ENCODE assay signal across 12 cellular contexts in genomic region chr5:143094087-143094511, GRCh38.
DNase-seq lines count a peak whose midpoint lies in the region; ATAC-seq lines count a peak whose summit lies in the region.
"Had no signal": no experiment of that assay in that cellular context is flagged by ENCODE, and none has a peak within 500 bp of the region (broad histone marks: within the 10 kb centered on the region; RNA-seq: fewer than 3 reads in every experiment).

No MANE protein-coding gene starts in this region.

- no peaks in the 10 kb centered on the region for H4K20me1 ChIP-seq in Karpas-422 (ENCODE audit: insufficient read depth, low read depth, low read length)

- peak overlapping the region; percentile 88 for H2BK5ac ChIP-seq in mesendoderm (ENCODE audit: low read length)

- H2AK5ac ChIP-seq in mesendoderm (ENCODE audit: low read length) = no peak overlapping the region

- peaks cover 2% of the 10 kb centered on the region for H3K4me1 ChIP-seq in right cardiac atrium (ENCODE audit: control insufficient read depth, insufficient read depth, low read length)
- H3K4me1 ChIP-seq in mesendoderm (ENCODE audit: control insufficient read depth, low read depth, low read length) = peaks cover 6% of the 10 kb centered on the region
- peaks cover 28% of the 10 kb centered on the region for H3K4me1 ChIP-seq in Karpas-422 (ENCODE audit: low read length)
- H3K4me1 ChIP-seq: adrenal gland had no signal

- no peaks in the 10 kb centered on the region for H3K27me3 ChIP-seq in right cardiac atrium (ENCODE audit: control insufficient read depth, insufficient read depth)
- H3K27me3 ChIP-seq in mesendoderm (ENCODE audit: insufficient read depth, low read length, poor library complexity) = no peaks in the 10 kb centered on the region
- no peaks in the 10 kb centered on the region for H3K27me3 ChIP-seq in Karpas-422 (ENCODE audit: low read length)
- H3K27me3 ChIP-seq: adrenal gland had no signal

- H4K8ac ChIP-seq in mesendoderm (ENCODE audit: low read depth, low read length) = no peak overlapping the region

- H3K4me2 ChIP-seq in mesendoderm (ENCODE audit: low read length) = peak overlapping the region; percentile 30
- no peak overlapping the region for H3K4me2 ChIP-seq in Karpas-422 (ENCODE audit: low read depth, low read length, poor library complexity, severe bottlenecking)

- peak overlapping the region; percentile 90 for H3K56ac ChIP-seq in mesendoderm (ENCODE audit: low read length)

- H3K79me1 ChIP-seq in mesendoderm (ENCODE audit: low read length) = no peaks in the 10 kb centered on the region

- H2BK120ac ChIP-seq in mesendoderm (ENCODE audit: low read depth, low read length) = no peak overlapping the region

- H3K27ac Mint-ChIP-seq in dendritic cell treated with granulocyte-macrophage colony-stimulating factor and Interleukin-4, amounts not matched to agents 40 ng/mL and 50 ng/mL, for 4 days = peak overlapping the region; percentile 57

- peaks cover 50% of the 10 kb centered on the region for H3K36me3 Mint-ChIP-seq in dendritic cell treated with granulocyte-macrophage colony-stimulating factor and Interleukin-4, amounts not matched to agents 40 ng/mL and 50 ng/mL, for 4 days (ENCODE audit: low read depth)

- H3K4me3 ChIP-seq in right cardiac atrium (ENCODE audit: low read length) = peak overlapping the region; percentile 32
- no peak overlapping the region for H3K4me3 ChIP-seq in mesendoderm (ENCODE audit: low read length)
- H3K4me3 ChIP-seq in Karpas-422 (ENCODE audit: low read length) = no peak overlapping the region
- H3K4me3 ChIP-seq: adrenal gland had no signal

- H2AFZ ChIP-seq in Karpas-422 (ENCODE audit: low read length) = no peak overlapping the region

- ATAC-seq in right cardiac atrium (peak in 1 of 2 donors; percentile 41), left lobe of liver (no peak), HG02610 (IDR thresholded peaks at IDR 0.05; ENCODE audit: unreplicated experiment) (no peak)

- no peaks in the 10 kb centered on the region for H3K27me3 Mint-ChIP-seq in dendritic cell treated with granulocyte-macrophage colony-stimulating factor and Interleukin-4, amounts not matched to agents 40 ng/mL and 50 ng/mL, for 4 days

- H3K4ac ChIP-seq in mesendoderm (ENCODE audit: low read depth, low read length) = no peak overlapping the region

- WGBS in right cardiac atrium = 60% methylated on average over 16 of the region's 16 CpGs
- no CpG with 5 or more reads among the region's 16 CpGs for WGBS in mesendoderm (ENCODE audit: extremely low coverage, insufficient coverage, low lambda C conversion rate)

- H3K9me3 ChIP-seq in right cardiac atrium (ENCODE audit: control insufficient read depth, low read length) = no peaks in the 10 kb centered on the region
- H3K9me3 ChIP-seq in Karpas-422 (ENCODE audit: low read length) = no peaks in the 10 kb centered on the region
- H3K9me3 ChIP-seq: adrenal gland had no signal

- H3K4me1 Mint-ChIP-seq in dendritic cell treated with granulocyte-macrophage colony-stimulating factor and Interleukin-4, amounts not matched to agents 40 ng/mL and 50 ng/mL, for 4 days (ENCODE audit: low read depth) = peaks cover 11% of the 10 kb centered on the region

- peak overlapping the region; percentile 10 for H4K5ac ChIP-seq in mesendoderm (ENCODE audit: low read length)

- H3K18ac ChIP-seq in mesendoderm (ENCODE audit: low read length) = peak overlapping the region; percentile 99

- H3K9ac ChIP-seq in mesendoderm (ENCODE audit: low read length) (peak overlapping the region; percentile 56), Karpas-422 (ENCODE audit: low read length) (no peak overlapping the region)

- H3K36me3 ChIP-seq in mesendoderm (ENCODE audit: control insufficient read depth, insufficient read depth, low read length) (no peaks in the 10 kb centered on the region), Karpas-422 (ENCODE audit: insufficient read depth, low read length) (no peaks in the 10 kb centered on the region)
- H3K36me3 ChIP-seq: adrenal gland had no signal

- H3K9me2 ChIP-seq in Karpas-422 (replicated peaks; ENCODE audit: insufficient read depth, low read length) = no peaks in the 10 kb centered on the region

- intact Hi-C loops in right cardiac atrium (cut with DNase I) (no loop called here), cardiac septum (cut with DNase I) (no loop called here)
- intact Hi-C loops in dendritic cell treated with granulocyte-macrophage colony-stimulating factor and Interleukin-4, amounts not matched to agents 40 ng/mL and 50 ng/mL, for 4 days (cut with micrococcal nuclease) = no loop called here

- H3K4me3 Mint-ChIP-seq in dendritic cell treated with granulocyte-macrophage colony-stimulating factor and Interleukin-4, amounts not matched to agents 40 ng/mL and 50 ng/mL, for 4 days = peak overlapping the region; percentile 51

- H2BK15ac ChIP-seq in mesendoderm (replicated peaks; ENCODE audit: low read depth) = no peak overlapping the region

- H3K27ac ChIP-seq in right cardiac atrium (ENCODE audit: low read length) (no peak overlapping the region), mesendoderm (ENCODE audit: low read depth, low read length) (peak overlapping the region; percentile 97), Karpas-422 (ENCODE audit: low read length) (no peak overlapping the region)
- H3K27ac ChIP-seq: adrenal gland, C4-2B had no signal

- DNase-seq in right cardiac atrium (peak in 2 of 3 donors; percentile 27 to 63), cardiac septum (ENCODE audit: low spot score) (no peak), mesendoderm (peak; percentile 97), left lobe of liver (ENCODE audit: low spot score) (no peak), Karpas-422 (no peak), ureter (ENCODE audit: low spot score) (no peak)
- DNase-seq: adrenal gland, KBM-7, NCI-H510A treated with DMSO at 0.1 percent for 48 hours had no signal

- H3K9me3 Mint-ChIP-seq in dendritic cell treated with granulocyte-macrophage colony-stimulating factor and Interleukin-4, amounts not matched to agents 40 ng/mL and 50 ng/mL, for 4 days = no peaks in the 10 kb centered on the region

- no peak overlapping the region for H3K23ac ChIP-seq in mesendoderm (ENCODE audit: low read length)

- H3K79me2 ChIP-seq in mesendoderm (ENCODE audit: control insufficient read depth, insufficient read depth, low read length) (no peaks in the 10 kb centered on the region), Karpas-422 (ENCODE audit: low read length) (no peaks in the 10 kb centered on the region)

Comparison
In these comparisons a context has a peak if more than half of its experiments do, and no peak if none do; other contexts are left out.
1. DNase-seq: peak in right cardiac atrium (2 of 3) and mesendoderm (single experiment); none in cardiac septum (single experiment), left lobe of liver (single experiment), Karpas-422 (single experiment) and ureter (single experiment).